1 cellular context compared by ENCODE assay signal in the genomic region with DNA sequence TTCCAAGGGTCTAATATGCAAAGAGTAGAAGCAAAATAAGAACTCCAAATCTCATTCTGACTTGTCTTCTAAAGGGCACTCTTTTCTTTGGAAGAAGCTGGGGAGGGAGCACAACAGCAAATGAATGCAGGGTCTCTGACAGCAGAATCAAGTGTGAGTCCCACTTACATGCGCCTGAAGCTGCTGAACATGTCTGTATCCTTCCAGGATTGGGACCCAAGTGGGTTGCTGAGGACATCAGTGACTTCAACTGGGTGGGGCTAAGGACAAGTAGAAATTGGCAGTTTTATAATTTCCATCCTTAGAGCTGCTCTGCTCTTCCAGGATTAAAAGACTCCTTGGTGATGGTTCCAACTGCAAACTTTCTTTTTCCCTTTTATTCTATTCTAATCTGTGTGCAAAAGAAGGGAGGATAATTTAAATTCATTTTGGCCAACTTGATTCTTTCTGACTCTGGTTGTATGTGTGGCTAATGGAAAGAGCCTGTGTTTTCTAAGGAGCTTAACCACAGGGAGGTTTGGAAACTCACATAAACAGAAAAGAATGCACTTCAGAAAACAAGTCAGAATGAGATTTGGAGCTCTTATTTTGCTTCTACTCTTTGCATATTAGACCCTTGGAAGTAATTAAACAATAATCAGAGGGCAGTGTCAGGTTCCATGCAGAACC.
TF ChIP-seq lines count a peak whose summit lies in the region.

No MANE protein-coding gene starts in this region.

TF ChIP-seq in SK-N-SH treated with all-trans-retinoic acid at 6 μM for 48 hours, 23 proteins besides CTCF, POLR2A, EP300 and RAD21 (continued from another document):
- TF ChIP-seq PPARA (CRISPR knock-in tag; IDR thresholded peaks at IDR 0.05; ENCODE audit: borderline replicate concordance) = no peak
- no peak for TF ChIP-seq ZNF8 (CRISPR knock-in tag; IDR thresholded peaks at IDR 0.05)
